15 cellular contexts compared by ENCODE assay signal in the genomic region with DNA sequence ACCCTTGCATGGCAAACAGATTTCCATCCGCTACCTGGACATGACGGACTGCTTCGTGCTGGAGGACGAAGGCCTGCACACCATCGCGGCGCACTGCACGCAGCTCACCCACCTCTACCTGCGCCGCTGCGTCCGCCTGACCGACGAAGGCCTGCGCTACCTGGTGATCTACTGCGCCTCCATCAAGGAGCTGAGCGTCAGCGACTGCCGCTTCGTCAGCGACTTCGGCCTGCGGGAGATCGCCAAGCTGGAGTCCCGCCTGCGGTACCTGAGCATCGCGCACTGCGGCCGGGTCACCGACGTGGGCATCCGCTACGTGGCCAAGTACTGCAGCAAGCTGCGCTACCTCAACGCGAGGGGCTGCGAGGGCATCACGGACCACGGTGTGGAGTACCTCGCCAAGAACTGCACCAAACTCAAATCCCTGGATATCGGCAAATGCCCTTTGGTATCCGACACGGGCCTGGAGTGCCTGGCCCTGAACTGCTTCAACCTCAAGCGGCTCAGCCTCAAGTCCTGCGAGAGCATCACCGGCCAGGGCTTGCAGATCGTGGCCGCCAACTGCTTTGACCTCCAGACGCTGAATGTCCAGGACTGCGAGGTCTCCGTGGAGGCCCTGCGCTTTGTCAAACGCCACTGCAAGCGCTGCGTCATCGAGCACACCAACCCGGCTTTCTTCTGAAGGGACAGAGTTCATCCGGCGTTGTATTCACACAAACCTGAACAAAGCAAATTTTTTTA.
DNase-seq lines count a peak whose midpoint lies in the region; ATAC-seq, FAIRE-seq and TF ChIP-seq lines count a peak whose summit lies in the region.
"Had no signal": no experiment of that assay in that cellular context is flagged by ENCODE, and none has a peak within 500 bp of the region (broad histone marks: within the 10 kb centered on the region; RNA-seq: fewer than 3 reads in every experiment).

No MANE protein-coding gene starts in this region.

- H2BK5ac ChIP-seq in mesenchymal stem cell (ENCODE audit: low read depth, low read length, poor library complexity, severe bottlenecking) = no peak overlapping the region

- ATAC-seq in GM23338 = no peak
- ATAC-seq in upper lobe of right lung = peak; percentile 25

- no peaks in the 10 kb centered on the region for H3K27me3 Mint-ChIP-seq in GM23338 (ENCODE audit: insufficient read depth, low read depth, poor library complexity)
- H3K27me3 Mint-ChIP-seq: CD4-positive, alpha-beta memory T cell had no signal

- H2BK12ac ChIP-seq in mesenchymal stem cell (ENCODE audit: low read length in 2 of 2) = no peak overlapping the region

- H3K9me2 ChIP-seq in GM23338 (ENCODE audit: insufficient read depth) = no peaks in the 10 kb centered on the region

- no peak overlapping the region for H2BK120ac ChIP-seq in mesenchymal stem cell (ENCODE audit: low read depth, low read length)

- H3K18ac ChIP-seq in mesenchymal stem cell (ENCODE audit: low read depth in 1 of 2, low read length in 2 of 2) = no peak overlapping the region

- H3K27ac Mint-ChIP-seq in GM23338 = peak overlapping the region; percentile 51; the same call in 1 of the 2 replicates
- H3K27ac Mint-ChIP-seq: IgD-negative memory B cell had no signal

- H3K36me3 Mint-ChIP-seq in GM23338 (ENCODE audit: low read depth) = 0 out of 3 replicates have a peak, but pooled peaks cover 11% of the 10 kb centered on the region
- H3K36me3 Mint-ChIP-seq: CD4-positive, alpha-beta memory T cell; IgD-negative memory B cell had no signal

- no peaks in the 10 kb centered on the region for H3K79me2 ChIP-seq in GM23338 (replicated peaks; ENCODE audit: insufficient read depth)

- intact Hi-C loops in upper lobe of right lung (cut with DNase I) = no loop called here

- H3K27me3 ChIP-seq in GM23338 (ENCODE audit: insufficient read depth) (no peaks in the 10 kb centered on the region), mesenchymal stem cell (ENCODE audit: control insufficient read depth in 1 of 2, insufficient read depth in 1 of 2, low read length in 2 of 2) (no peaks in the 10 kb centered on the region), upper lobe of right lung (no peaks in the 10 kb centered on the region), Peyer's patch (no peaks in the 10 kb centered on the region)
- H3K27me3 ChIP-seq: BE2C had no signal

- H3K36me3 ChIP-seq in GM23338 (ENCODE audit: insufficient read depth) = no peaks in the 10 kb centered on the region
- H3K36me3 ChIP-seq in mesenchymal stem cell (ENCODE audit: control insufficient read depth in 1 of 2, insufficient read depth in 2 of 2, low read depth in 1 of 2, low read length in 2 of 2) = peaks cover 20 to 36% of the 10 kb centered on the region in 2 experiments
- peaks cover 15% of the 10 kb centered on the region for H3K36me3 ChIP-seq in upper lobe of right lung
- H3K36me3 ChIP-seq in Peyer's patch = peaks cover 0 to 7% (median 0%) of the 10 kb centered on the region in 3 donors
- H3K36me3 ChIP-seq: BE2C had no signal

- no peak overlapping the region for H3K4me3 ChIP-seq in GM23338
- no peak overlapping the region for H3K4me3 ChIP-seq in NB4 (ENCODE audit: low read depth, low read length)
- H3K4me3 ChIP-seq in mesenchymal stem cell (ENCODE audit: insufficient read depth in 1 of 2, low read depth in 1 of 2, low read length in 2 of 2) = no peak overlapping the region
- no peak overlapping the region for H3K4me3 ChIP-seq in upper lobe of right lung
- no peak overlapping the region for H3K4me3 ChIP-seq in Peyer's patch

- no peak overlapping the region for H3K4me3 Mint-ChIP-seq in GM23338
- H3K4me3 Mint-ChIP-seq: CD4-positive, alpha-beta memory T cell; IgD-negative memory B cell had no signal

- H3K4me2 ChIP-seq in GM23338 = no peak overlapping the region
- no peak overlapping the region for H3K4me2 ChIP-seq in mesenchymal stem cell (ENCODE audit: low read length, poor library complexity, severe bottlenecking)

- no peak overlapping the region for H3K23ac ChIP-seq in mesenchymal stem cell (ENCODE audit: low read length in 2 of 2)

- H3K9me3 ChIP-seq in mesenchymal stem cell (ENCODE audit: control insufficient read depth, low read length) (no peaks in the 10 kb centered on the region), upper lobe of right lung (no peaks in the 10 kb centered on the region), Peyer's patch (no peaks in the 10 kb centered on the region)
- H3K9me3 ChIP-seq: BE2C had no signal

- H4K8ac ChIP-seq in mesenchymal stem cell (ENCODE audit: low read length) = no peak overlapping the region

- H3K27ac ChIP-seq in GM23338 (ENCODE audit: low read depth) (no peak overlapping the region), mesenchymal stem cell (ENCODE audit: low read length, poor library complexity, severe bottlenecking) (no peak overlapping the region), upper lobe of right lung (no peak overlapping the region), Peyer's patch (no peak overlapping the region)
- H3K27ac ChIP-seq: C4-2B had no signal

- H3K4ac ChIP-seq in mesenchymal stem cell (ENCODE audit: low read depth in 1 of 2, low read length in 2 of 2) = no peak overlapping the region

- 98% methylated on average over 60 of the region's 60 CpGs for WGBS in mesenchymal stem cell

- no peak for FAIRE-seq in H54 (lab: Jason Lieb, UNC)
- FAIRE-seq: A204.1, G401.6 had no signal

- peaks cover 10% of the 10 kb centered on the region for H3K4me1 ChIP-seq in GM23338 (ENCODE audit: insufficient read depth)
- H3K4me1 ChIP-seq in mesenchymal stem cell (ENCODE audit: control insufficient read depth, insufficient read depth, low read depth, low read length) = peaks cover 2% of the 10 kb centered on the region
- peaks cover 5% of the 10 kb centered on the region for H3K4me1 ChIP-seq in upper lobe of right lung
- no peaks in the 10 kb centered on the region for H3K4me1 ChIP-seq in Peyer's patch
- H3K4me1 ChIP-seq: BE2C had no signal

- peaks cover 1% of the 10 kb centered on the region for H3K79me1 ChIP-seq in mesenchymal stem cell (replicated peaks; ENCODE audit: low read length, poor library complexity, severe bottlenecking)

- TF ChIP-seq CTCF in GM23338 (conservative IDR thresholded peaks at IDR 0.05; ENCODE audit: low read depth in 2 of 2) (no peak), NB4 (IDR thresholded peaks at IDR 0.05; ENCODE audit: low read depth, low read length) (no peak), upper lobe of right lung (IDR thresholded peaks at IDR 0.05) (no peak), Peyer's patch (IDR thresholded peaks at IDR 0.05) (no peak)

- H4K91ac ChIP-seq in mesenchymal stem cell (ENCODE audit: low read length) = peak overlapping the region; percentile 9

- H2AFZ ChIP-seq in GM23338 (no peak overlapping the region), mesenchymal stem cell (ENCODE audit: low read depth, low read length) (no peak overlapping the region)

- TF ChIP-seq POLR2A in NB4 (IDR thresholded peaks at IDR 0.05; ENCODE audit: extremely low read depth, insufficient read length) (no peak), Peyer's patch (IDR thresholded peaks at IDR 0.05) (no peak), H54 (IDR thresholded peaks at IDR 0.05; ENCODE audit: low read depth, low read length) (no peak)

- no peaks in the 10 kb centered on the region for H3F3A ChIP-seq in GM23338 (replicated peaks; ENCODE audit: low read depth)

- no peak overlapping the region for H2AK5ac ChIP-seq in mesenchymal stem cell (ENCODE audit: low read length, severe bottlenecking)

- peaks cover 8% of the 10 kb centered on the region; the same call in 2 of the 3 replicates for H3K4me1 Mint-ChIP-seq in GM23338
- H3K4me1 Mint-ChIP-seq: CD4-positive, alpha-beta memory T cell had no signal

- DNase-seq in GM23338 (ENCODE audit: low spot score) = no peak
- peak; percentile 4 for DNase-seq in NB4 (ENCODE audit: low read depth)
- no peak for DNase-seq in mesenchymal stem cell
- no peak for DNase-seq in upper lobe of right lung
- DNase-seq in Peyer's patch = no peak
- no peak for DNase-seq in DMS153 treated with DMSO at 0.1 percent for 48 hours (lab: John Stamatoyannopoulos, UW; ENCODE audit: unreplicated experiment)
- DNase-seq in H54 (ENCODE audit: insufficient read length, low spot score) = no peak
- DNase-seq: BE2C; CD4-positive, alpha-beta memory T cell; DMS79 treated with DMSO at 0.1 percent for 48 hours; EL had no signal

- no peak overlapping the region for H2BK15ac ChIP-seq in mesenchymal stem cell (ENCODE audit: low read depth, poor library complexity, severe bottlenecking)

- H3K14ac ChIP-seq in mesenchymal stem cell (ENCODE audit: low read length in 2 of 2) = no peak overlapping the region

- H3K9ac ChIP-seq in mesenchymal stem cell (ENCODE audit: low read length) = no peak overlapping the region

- no peaks in the 10 kb centered on the region for H3K9me3 Mint-ChIP-seq in GM23338

- no peaks in the 10 kb centered on the region for H4K20me1 ChIP-seq in GM23338 (replicated peaks; ENCODE audit: insufficient read depth)

TF ChIP-seq in GM23338, 12 proteins besides CTCF, POLR2A, EP300 and RAD21:
- TF ChIP-seq POLR2AphosphoS5 (IDR thresholded peaks at IDR 0.05; ENCODE audit: low read depth) = no peak
